In the genomic region with DNA sequence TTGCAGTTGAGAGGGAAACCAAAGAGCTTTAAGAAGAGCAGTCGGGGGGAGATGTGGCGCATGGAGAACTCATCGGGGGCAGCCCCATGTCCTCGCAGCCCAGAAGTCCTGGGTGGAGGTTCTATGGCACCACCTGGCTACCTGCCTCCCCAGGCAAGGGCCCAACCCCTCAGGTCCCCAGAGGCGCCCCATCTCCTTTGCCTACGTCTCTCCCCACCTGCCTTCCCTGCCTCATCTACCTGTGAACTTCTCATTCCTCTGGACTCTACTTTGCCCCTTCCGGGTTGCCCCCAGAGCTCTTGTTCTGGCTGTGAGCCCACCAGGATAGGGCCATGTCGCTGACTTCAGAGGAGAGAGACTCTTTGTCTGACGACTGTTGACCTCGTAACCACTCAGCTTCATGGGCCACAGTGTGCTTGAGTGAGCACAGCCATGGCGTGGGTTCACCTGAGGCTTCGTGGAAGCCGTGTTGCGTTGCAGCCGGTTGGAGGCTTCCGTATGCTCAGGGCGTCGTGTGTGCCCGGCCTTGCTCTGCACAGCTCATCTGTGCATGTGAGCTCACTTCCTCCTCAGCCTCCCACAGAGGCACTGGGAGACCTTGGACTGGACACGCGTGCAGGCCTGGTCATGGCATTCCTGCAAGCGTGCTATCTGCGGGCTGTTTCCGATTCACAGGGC, we compare ENCODE assay signal across 20 cellular contexts. TPM values are rescaled to one million over a fixed set of nuclear protein-coding genes. Genes with fewer than 3 reads are reported as not detected.
"Had no signal": no experiment of that assay in that cellular context is flagged by ENCODE, and none has a peak within 500 bp of the region (broad histone marks: within the 10 kb centered on the region; RNA-seq: fewer than 3 reads in every experiment).

No MANE protein-coding gene starts in this region.

- H3K27ac Mint-ChIP-seq: endodermal cell; stimulated activated memory B cell treated with anti-CD40 and anti-IgM and Interleukin-4, amounts not matched to agents 10 μg/mL and 1 μg/mL and 100 μg/mL, for 72 hours had no signal

- H3K9me3 Mint-ChIP-seq: activated T-cell treated with anti-CD3 and anti-CD28 coated beads, Interleukin-2, amount 50 U/mL, for 24 hours had no signal

- DNase-seq: activated CD4-positive, alpha-beta T cell treated with anti-CD3 and anti-CD28 coated beads, Interleukin-2, amount 50 U/mL, for 48 hours; activated effector memory CD4-positive, alpha-beta T cell treated with anti-CD3 and anti-CD28 coated beads, Interleukin-2, amount 50 U/mL, for 16 hours; activated T-cell treated with anti-CD3 and anti-CD28 coated beads, Interleukin-2, amount 50 U/mL, for 24 hours; dorsolateral prefrontal cortex; endodermal cell; heart right ventricle; left ventricle myocardium inferior; mesendoderm; retina; stimulated activated CD4-positive, alpha-beta T cell treated with anti-CD3 and anti-CD28 coated beads, Interleukin-2, amount 100 ng/mL, for 48 hours; T-helper 1 cell; transverse colon; WERI-Rb-1 had no signal

- H3K4me3 Mint-ChIP-seq: activated T-cell treated with anti-CD3 and anti-CD28 coated beads, Interleukin-2, amount 50 U/mL, for 24 hours; endodermal cell; stimulated activated memory B cell treated with anti-CD40 and anti-IgM and Interleukin-4, amounts not matched to agents 10 μg/mL and 1 μg/mL and 100 μg/mL, for 72 hours had no signal

- H3K9me3 ChIP-seq: breast epithelium, heart right ventricle, left ventricle myocardium inferior, neutrophil, transverse colon had no signal

- ATAC-seq: heart right ventricle, SK-N-SH treated with all-trans-retinoic acid at 6 μM for 48 hours had no signal

- H3K36me3 ChIP-seq: breast epithelium, heart right ventricle, left ventricle myocardium inferior, neutrophil, transverse colon, WERI-Rb-1 had no signal

- H3K27me3 ChIP-seq: breast epithelium, dorsolateral prefrontal cortex, transverse colon had no signal

- H3K4me1 Mint-ChIP-seq: endodermal cell; stimulated activated memory B cell treated with anti-CD40 and anti-IgM and Interleukin-4, amounts not matched to agents 10 μg/mL and 1 μg/mL and 100 μg/mL, for 72 hours had no signal

- H3K27ac ChIP-seq: breast epithelium, heart right ventricle, left ventricle myocardium inferior, neutrophil, transverse colon, WERI-Rb-1 had no signal

- H3K27me3 Mint-ChIP-seq: activated T-cell treated with anti-CD3 and anti-CD28 coated beads, Interleukin-2, amount 50 U/mL, for 24 hours had no signal

- H3K36me3 Mint-ChIP-seq: stimulated activated memory B cell treated with anti-CD40 and anti-IgM and Interleukin-4, amounts not matched to agents 10 μg/mL and 1 μg/mL and 100 μg/mL, for 72 hours had no signal

RNA-seq across cellular contexts. Expression of a gene that starts 50.8 kb away (rescaled TPM):
- total RNA-seq: aorta, breast epithelium, epithelial cell of proximal tubule, frontal cortex, heart right ventricle, left ventricle myocardium inferior, transverse colon had no signal
